15 cellular contexts compared by ENCODE assay signal in genomic region chr13:88895261-88895941, GRCh38.
A peak's percentile ranks its signal among the peaks of the same experiment; 100 is the strongest.
DNase-seq lines count a peak whose midpoint lies in the region; ATAC-seq and TF ChIP-seq lines count a peak whose summit lies in the region.
"Had no signal": no experiment of that assay in that cellular context is flagged by ENCODE, and none has a peak within 500 bp of the region (broad histone marks: within the 10 kb centered on the region; RNA-seq: fewer than 3 reads in every experiment).

No MANE protein-coding gene starts in this region.

- peak; percentile 24 for ATAC-seq in stimulated activated effector memory CD8-positive, alpha-beta T cell treated with anti-CD3 and anti-CD28 coated beads, Interleukin-12 subunit alpha, Interleukin-12 subunit beta, amount 100 ng/mL, for 72 hours
- ATAC-seq in body of pancreas: no peak

- H3K27ac ChIP-seq in body of pancreas: no peak overlapping the region

- WGBS in body of pancreas, 2 donors: 49 to 63% methylated on average over 4 to 6 of the region's 6 CpGs

- no peak overlapping the region for H3K4me3 Mint-ChIP-seq in stimulated activated effector memory CD8-positive, alpha-beta T cell treated with anti-CD3 and anti-CD28 coated beads, Interleukin-12 subunit alpha, Interleukin-12 subunit beta, amount 100 ng/mL, for 72 hours
- H3K4me3 Mint-ChIP-seq: CD14-positive monocyte had no signal

- H3K27me3 ChIP-seq in BE2C (no peaks in the 10 kb centered on the region), H7 (ENCODE audit: control insufficient read depth, insufficient read depth, low read length) (no peaks in the 10 kb centered on the region), body of pancreas (no peaks in the 10 kb centered on the region)
- H3K27me3 ChIP-seq: MG63 had no signal

- H3K4me1 Mint-ChIP-seq in stimulated activated effector memory CD8-positive, alpha-beta T cell treated with anti-CD3 and anti-CD28 coated beads, Interleukin-12 subunit alpha, Interleukin-12 subunit beta, amount 100 ng/mL, for 72 hours: no peaks in the 10 kb centered on the region
- H3K4me1 Mint-ChIP-seq: CD14-positive monocyte had no signal

- H3K36me3 ChIP-seq in BE2C (no peaks in the 10 kb centered on the region), H7 (replicated peaks; ENCODE audit: control insufficient read depth, insufficient read depth, low read length) (no peaks in the 10 kb centered on the region), body of pancreas (replicated peaks in 1 of 2; ENCODE audit: insufficient read depth in 1 of 2, low read depth in 2 of 2) (no peaks in the 10 kb centered on the region)
- H3K36me3 ChIP-seq: MG63 had no signal

- no peak for TF ChIP-seq POLR2A in body of pancreas (IDR thresholded peaks at IDR 0.05)

- peaks cover 10% of the 10 kb centered on the region for H3K9me3 Mint-ChIP-seq in stimulated activated effector memory CD8-positive, alpha-beta T cell treated with anti-CD3 and anti-CD28 coated beads, Interleukin-12 subunit alpha, Interleukin-12 subunit beta, amount 100 ng/mL, for 72 hours

- H3K4me3 ChIP-seq in BE2C (ENCODE audit: low read depth, low read length) (no peak overlapping the region), H7 (ENCODE audit: insufficient read depth, low read depth, low read length) (no peak overlapping the region), body of pancreas (no peak overlapping the region)
- H3K4me3 ChIP-seq: MG63 had no signal

- DNase-seq in BE2C (peak; percentile 56), H7 (peak; percentile 3), UCSD-AML1 (lab: John Stamatoyannopoulos, UW; ENCODE audit: unreplicated experiment) (peak; percentile 5), NCI-H1436 (lab: John Stamatoyannopoulos, UW) (no peak), body of pancreas (no peak)
- DNase-seq in stimulated activated effector memory CD8-positive, alpha-beta T cell treated with anti-CD3 and anti-CD28 coated beads, Interleukin-12 subunit alpha, Interleukin-12 subunit beta, amount 100 ng/mL, for 72 hours (ENCODE audit: low spot score in 2 of 2): no peak
- no peak for DNase-seq in central memory CD4-positive, alpha-beta T cell
- DNase-seq: COR-L47, HCEC 1CT, MG63, NCI-H1105, NCI-H1694 treated with DMSO at 0.1 percent for 48 hours, NCI-H526 treated with DMSO at 0.1 percent for 48 hours, RPMI8226 had no signal

- H3K27ac Mint-ChIP-seq in stimulated activated effector memory CD8-positive, alpha-beta T cell treated with anti-CD3 and anti-CD28 coated beads, Interleukin-12 subunit alpha, Interleukin-12 subunit beta, amount 100 ng/mL, for 72 hours: no peak overlapping the region
- H3K27ac Mint-ChIP-seq: CD14-positive monocyte had no signal

- no peaks in the 10 kb centered on the region for H3K9me3 ChIP-seq in BE2C
- no peaks in the 10 kb centered on the region for H3K9me3 ChIP-seq in body of pancreas
- H3K9me3 ChIP-seq: MG63 had no signal

- H3K4me1 ChIP-seq in BE2C (no peaks in the 10 kb centered on the region), body of pancreas (no peaks in the 10 kb centered on the region)

- TF ChIP-seq CTCF in BE2C (IDR thresholded peaks at IDR 0.05; ENCODE audit: low read depth, low read length) (no peak), body of pancreas (IDR thresholded peaks at IDR 0.05) (no peak)

- no peaks in the 10 kb centered on the region for H3K36me3 Mint-ChIP-seq in stimulated activated effector memory CD8-positive, alpha-beta T cell treated with anti-CD3 and anti-CD28 coated beads, Interleukin-12 subunit alpha, Interleukin-12 subunit beta, amount 100 ng/mL, for 72 hours
- H3K36me3 Mint-ChIP-seq: CD14-positive monocyte had no signal

- intact Hi-C loops in body of pancreas (cut with DNase I): no loop called here

Comparison
In these comparisons a context has a peak if more than half of its experiments do, and no peak if none do; other contexts are left out.
1. DNase-seq: peak in BE2C (single experiment), H7 (single experiment) and UCSD-AML1 (single experiment); none in stimulated activated effector memory CD8-positive, alpha-beta T cell treated with anti-CD3 and anti-CD28 coated beads, Interleukin-12 subunit alpha, Interleukin-12 subunit beta, amount 100 ng/mL, for 72 hours (0 of 2), NCI-H1436 (single experiment), body of pancreas (0 of 4) and central memory CD4-positive, alpha-beta T cell (single experiment).